ENCODE assay signal across 21 cellular contexts in the genomic region with DNA sequence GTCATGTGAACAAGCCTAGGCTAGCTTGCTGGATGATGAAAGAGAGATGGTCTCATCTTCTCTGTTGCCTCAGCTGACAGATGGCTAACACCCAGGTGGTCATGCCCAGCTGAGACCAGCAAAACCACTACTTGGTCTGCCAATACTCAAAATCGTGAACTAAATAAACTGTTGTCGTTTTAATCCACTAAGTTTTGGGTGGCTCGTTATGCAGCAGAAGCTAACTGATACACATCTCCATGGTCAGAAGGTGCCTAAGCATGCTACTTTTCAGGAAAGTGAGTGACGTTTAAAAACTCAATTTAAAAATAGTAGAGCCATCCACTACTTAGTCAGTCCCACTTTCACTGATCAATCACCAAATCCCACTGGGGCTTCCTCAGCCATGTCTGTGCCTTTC. TPM values are rescaled to one million over a fixed set of nuclear protein-coding genes. Genes with fewer than 3 reads are reported as not detected.
DNase-seq lines count a peak whose midpoint lies in the region; ATAC-seq, FAIRE-seq and TF ChIP-seq lines count a peak whose summit lies in the region.
"Had no signal": no experiment of that assay in that cellular context is flagged by ENCODE, and none has a peak within 500 bp of the region (broad histone marks: within the 10 kb centered on the region; RNA-seq: fewer than 3 reads in every experiment).

No MANE protein-coding gene starts in this region.

- no peak overlapping the region for H3K9ac ChIP-seq in HepG2 (ENCODE audit: insufficient read depth, low read depth, low read length)
- H3K9ac ChIP-seq: BLaER1 had no signal

- intact Hi-C loops in HepG2 (cut with micrococcal nuclease; ENCODE audit: unreplicated experiment): loop anchor here (10.0 kb wide), 1 partner anchor 59 kb away; no protein-coding TSS in a partner anchor
- intact Hi-C loops in right lobe of liver (cut with DNase I): no loop called here

- no peak for TF ChIP-seq RAD21 in HepG2 (CRISPR knock-in tag; IDR thresholded peaks at IDR 0.05)

- H3K9me3 ChIP-seq in HepG2 (ENCODE audit: low read length) (no peaks in the 10 kb centered on the region), right lobe of liver (no peaks in the 10 kb centered on the region), iPS-18c (ENCODE audit: control insufficient read depth, insufficient read depth, low read length) (no peaks in the 10 kb centered on the region)
- H3K9me3 ChIP-seq: Caco-2, HAP-1 had no signal

- no peak for FAIRE-seq in HepG2 (lab: Jason Lieb, UNC)
- no peak for FAIRE-seq in bronchial epithelial cell (lab: Jason Lieb, UNC)
- FAIRE-seq: A204.1, G401.6, GM12892, H54 had no signal

- CTCF ChIA-PET in HepG2 (lab: Yijun Ruan, JAX; ENCODE audit: low intra/inter-chr PET ratio, low total read pairs): no interaction called here

- no peaks in the 10 kb centered on the region for H3K79me2 ChIP-seq in HepG2 (ENCODE audit: insufficient read depth, low read length)

- no peak overlapping the region for H3K4me3 ChIP-seq in HepG2 (replicated peaks in 1 of 3; ENCODE audit: insufficient read depth in 1 of 3, low read depth in 2 of 3, low read length in 3 of 3)
- H3K4me3 ChIP-seq in right lobe of liver: no peak overlapping the region
- no peak overlapping the region for H3K4me3 ChIP-seq in bronchial epithelial cell (ENCODE audit: low read depth, low read length)
- 0 out of 2 replicates have a peak overlapping the region, but pooled peaks have one; percentile 4 for H3K4me3 ChIP-seq in iPS-18c (ENCODE audit: insufficient read depth, low read depth, low read length)
- no peak overlapping the region for H3K4me3 ChIP-seq in foreskin fibroblast (ENCODE audit: low read depth in 1 of 2, low read length in 2 of 2)
- H3K4me3 ChIP-seq: BLaER1, GM23338, HAP-1 had no signal

- H3K27ac ChIP-seq in HepG2 (ENCODE audit: extremely low read length, insufficient read depth, low read length): no peak overlapping the region
- H3K27ac ChIP-seq in right lobe of liver: no peak overlapping the region
- H3K27ac ChIP-seq: 22Rv1, BLaER1, C4-2B had no signal

- TF ChIP-seq POLR2A in HepG2 (IDR thresholded peaks at IDR 0.05; ENCODE audit: insufficient read depth in 1 of 2, low read depth in 2 of 2, low read length in 2 of 2) (no peak), right lobe of liver (IDR thresholded peaks at IDR 0.05) (no peak)

- H3K27me3 ChIP-seq in HepG2 (ENCODE audit: control insufficient read depth in 1 of 2, insufficient read depth in 2 of 2, low read length in 2 of 2) (no peaks in the 10 kb centered on the region), right lobe of liver (no peaks in the 10 kb centered on the region), bronchial epithelial cell (ENCODE audit: control insufficient read depth, insufficient read depth, low read length) (no peaks in the 10 kb centered on the region)
- H3K27me3 ChIP-seq: BLaER1 had no signal

- H2AFZ ChIP-seq in HepG2 (ENCODE audit: low read length): no peak overlapping the region
- H2AFZ ChIP-seq: GM23338 had no signal

- H3K36me3 ChIP-seq in HepG2 (replicated peaks in 1 of 2; ENCODE audit: control insufficient read depth in 1 of 2, insufficient read depth in 2 of 2, low read length in 2 of 2) (peaks cover 1 to 12% of the 10 kb centered on the region in 2 experiments; a peak in 2 of 5 replicates), right lobe of liver (no peaks in the 10 kb centered on the region), bronchial epithelial cell (ENCODE audit: control insufficient read depth, insufficient read depth, low read length) (peaks cover 4% of the 10 kb centered on the region)
- H3K36me3 ChIP-seq: HAP-1 had no signal

- H3K4me1 ChIP-seq in HepG2 (ENCODE audit: insufficient read depth, low read length) (peaks cover 29% of the 10 kb centered on the region), right lobe of liver (peaks cover 0 to 18% (median 4%) of the 10 kb centered on the region in 4 donors)
- H3K4me1 ChIP-seq: Caco-2 had no signal

- DNase-seq in HepG2 (ENCODE audit: low spot score) (no peak), right lobe of liver (no peak), bronchial epithelial cell (ENCODE audit: low read depth) (peak; percentile 12), foreskin fibroblast (no peak)
- DNase-seq: Caco-2; CD4-positive, CD25-positive, alpha-beta regulatory T cell; CD8-positive, alpha-beta T cell; DMS153; DND-41 had no signal

- BruUV-seq in HepG2 (replicated peaks; lab: Mats Ljungman, UMichigan): no TSS peak

- TF ChIP-seq CTCF in HepG2 (CRISPR knock-in tag; IDR thresholded peaks at IDR 0.05): no peak
- no peak for TF ChIP-seq CTCF in right lobe of liver (IDR thresholded peaks at IDR 0.05)
- TF ChIP-seq CTCF in bronchial epithelial cell (IDR thresholded peaks at IDR 0.05; ENCODE audit: insufficient read depth, low read length, severe bottlenecking): no peak
- no peak for TF ChIP-seq CTCF in foreskin fibroblast (IDR thresholded peaks at IDR 0.05; ENCODE audit: low read depth, low read length)

- POLR2A ChIA-PET in HepG2 (lab: Yijun Ruan, JAX): no interaction called here

- ATAC-seq in HepG2 (no peak), right lobe of liver (no peak), GM18873 (IDR thresholded peaks at IDR 0.05; ENCODE audit: low FRiP score, unreplicated experiment) (no peak)
- ATAC-seq: CD8-positive, alpha-beta T cell had no signal

- H3K4me2 ChIP-seq in HepG2 (ENCODE audit: low read depth, low read length): no peak overlapping the region

- in situ Hi-C loops in HepG2 (cut with HindIII; ENCODE audit: extremely low pct_ligation_motif_present, low pct_unique_long_range_greater_than_20kb): no loop called here

- TF ChIP-seq EP300 in HepG2 (IDR thresholded peaks at IDR 0.05; ENCODE audit: low read depth in 2 of 2, low read length in 2 of 2) (no peak), HepG2 (CRISPR knock-in tag; IDR thresholded peaks at IDR 0.05; ENCODE audit: borderline replicate concordance) (no peak)

- H4K20me1 ChIP-seq in HepG2 (ENCODE audit: insufficient read depth, low read length): no peaks in the 10 kb centered on the region; the same call in 1 of the 2 replicates
- H4K20me1 ChIP-seq: BLaER1 had no signal

- WGBS in HepG2 (ENCODE audit: low lambda C conversion rate): 94% methylated on average over 4 of the region's 4 CpGs
- 86% methylated on average over 4 of the region's 4 CpGs for WGBS in right lobe of liver (ENCODE audit: insufficient coverage, low coverage, low lambda C conversion rate, missing lambda C conversion rate)

TF ChIP-seq in HepG2, 621 proteins besides CTCF, POLR2A, EP300 and RAD21:
- TF ChIP-seq ZC3H13 (CRISPR knock-in tag; IDR thresholded peaks at IDR 0.05) (no peak), ZNF331 (CRISPR knock-in tag; IDR thresholded peaks at IDR 0.05) (no peak), ZNF253 (CRISPR knock-in tag; IDR thresholded peaks at IDR 0.05; ENCODE audit: borderline replicate concordance) (no peak), RBAK (CRISPR knock-in tag; IDR thresholded peaks at IDR 0.05) (peak; percentile 96)
- TF ChIP-seq, protein P1, sequence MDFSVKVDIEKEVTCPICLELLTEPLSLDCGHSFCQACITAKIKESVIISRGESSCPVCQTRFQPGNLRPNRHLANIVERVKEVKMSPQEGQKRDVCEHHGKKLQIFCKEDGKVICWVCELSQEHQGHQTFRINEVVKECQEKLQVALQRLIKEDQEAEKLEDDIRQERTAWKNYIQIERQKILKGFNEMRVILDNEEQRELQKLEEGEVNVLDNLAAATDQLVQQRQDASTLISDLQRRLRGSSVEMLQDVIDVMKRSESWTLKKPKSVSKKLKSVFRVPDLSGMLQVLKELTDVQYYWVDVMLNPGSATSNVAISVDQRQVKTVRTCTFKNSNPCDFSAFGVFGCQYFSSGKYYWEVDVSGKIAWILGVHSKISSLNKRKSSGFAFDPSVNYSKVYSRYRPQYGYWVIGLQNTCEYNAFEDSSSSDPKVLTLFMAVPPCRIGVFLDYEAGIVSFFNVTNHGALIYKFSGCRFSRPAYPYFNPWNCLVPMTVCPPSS (IDR thresholded peaks at IDR 0.05): no peak

RNA-seq across cellular contexts. Expression of a gene that starts 52.8 kb away (rescaled TPM):
- total RNA-seq in HepG2 (2016; rRNA removed; fragmentation: Illumina TruSeq; extraction: Trizol): 0.04 and 0.06 TPM in 2 replicates
- total RNA-seq in HepG2 (2016; cell fraction: cytosol; rRNA removed; fragmentation: Illumina TruSeq; extraction: Trizol; ENCODE audit: low read depth): not detected in 2 replicates
- total RNA-seq in HepG2 (2016; cell fraction: insoluble cytoplasmic fraction; rRNA removed; fragmentation: Illumina TruSeq; extraction: Trizol): 0.06 and 0.11 TPM in 2 replicates
- not detected in 2 replicates for total RNA-seq in HepG2 (2016; cell fraction: membrane; rRNA removed; fragmentation: Illumina TruSeq; extraction: Trizol)
- 0.16 TPM in 1 of 2 replicates, not detected in the other for total RNA-seq in HepG2 (2016; cell fraction: nucleus; rRNA removed; fragmentation: Illumina TruSeq; extraction: Trizol)
- polyA plus RNA-seq in HepG2 (2011; rRNA removed): 0.05 TPM in 2 replicates
- 0.01 TPM in 1 of 2 replicates, not detected in the other for polyA plus RNA-seq in HepG2 (2011; cell fraction: cytosol; rRNA removed)
- 0.05 and 0.06 TPM in 2 replicates for polyA plus RNA-seq in HepG2 (2011; cell fraction: nucleus; rRNA removed)
- polyA plus RNA-seq in HepG2 (2012): not detected in 2 replicates
- polyA plus RNA-seq in HepG2 (2016; cell fraction: cytosol; fragmentation: Illumina TruSeq; extraction: Trizol; ENCODE audit: low read depth): not detected in 2 replicates
- not detected in 2 replicates for polyA plus RNA-seq in HepG2 (2016; cell fraction: insoluble cytoplasmic fraction; fragmentation: Illumina TruSeq; extraction: Trizol; ENCODE audit: low read depth)
- polyA plus RNA-seq in HepG2 (2016; cell fraction: membrane; fragmentation: Illumina TruSeq; extraction: Trizol; ENCODE audit: low read depth): not detected in 2 replicates
- polyA plus RNA-seq in HepG2 (2016; cell fraction: nucleus; fragmentation: Illumina TruSeq; extraction: Trizol; ENCODE audit: insufficient read depth, low read depth): 0.24 and 0.29 TPM in 2 replicates
- 0.05 and 0.16 TPM in 2 replicates for polyA minus RNA-seq in HepG2 (2011; rRNA and poly(A)+ RNA removed; ENCODE audit: low replicate concordance)
- polyA minus RNA-seq in HepG2 (2011; cell fraction: cytosol; rRNA and poly(A)+ RNA removed): not detected in 2 replicates
- polyA minus RNA-seq in HepG2 (2011; cell fraction: nucleus; rRNA and poly(A)+ RNA removed): 0.37 TPM in 1 of 2 replicates, not detected in the other
- total RNA-seq in right lobe of liver: under 1 TPM; 0.06 to 0.23 (median 0.11) TPM
- total RNA-seq in bronchial epithelial cell: not detected in 2 replicates
- total RNA-seq: Caco-2 had no signal
- polyA plus RNA-seq: AG04450 had no signal
